ENCODE assay signal across 8 cellular contexts in genomic region chr19:38849746-38850230, GRCh38. TPM values are rescaled to one million over a fixed set of nuclear protein-coding genes. Genes with fewer than 3 reads are reported as not detected.
DNase-seq lines count a peak whose midpoint lies in the region; ATAC-seq and TF ChIP-seq lines count a peak whose summit lies in the region.

Gene HNRNPL, minus strand, starts transcription at chr19:38849986. Its CDS starts 20 bp downstream, at chr19:38849966.

- TF ChIP-seq CTCF in ascending aorta (IDR thresholded peaks at IDR 0.05), result peak; percentile 25 to 34 (median 31)

- peaks cover 27 to 29% of the 10 kb centered on the region in 2 donors for H3K36me3 ChIP-seq in ascending aorta

- H3K4me3 ChIP-seq in ascending aorta (peak within 1 kb of the TSS; percentile 81 to 98), iPS-18c (ENCODE audit: insufficient read depth, low read depth, low read length) (peak within 1 kb of the TSS; percentile 72)

- in situ Hi-C loops in SK-MEL-5 (cut with HindIII; ENCODE audit: low pct_unique_long_range_greater_than_20kb, low sequenced_read_pairs), result no loop called here

- no peaks in the 10 kb centered on the region for H3K27me3 ChIP-seq in ascending aorta

- no peak for DNase-seq in SK-MEL-5 (ENCODE audit: low read depth, low spot score)
- no peak for DNase-seq in ascending aorta (ENCODE audit: low spot score in 2 of 2)
- DNase-seq in stimulated activated CD4-positive, alpha-beta T cell treated with anti-CD3 and anti-CD28 coated beads, Interleukin-2, amount 100 ng/mL, for 24 hours, result peak; percentile 98 to 99
- DNase-seq in Kasumi-1 (lab: John Stamatoyannopoulos, UW), result no peak
- no peak for DNase-seq in central memory CD4-positive, alpha-beta T cell

- peaks cover 16 to 41% of the 10 kb centered on the region in 2 donors for H3K4me1 ChIP-seq in ascending aorta

- H3K27ac ChIP-seq in ascending aorta, result peak within 1 kb of the TSS; percentile 98 to 100

- ATAC-seq in GM18498 (IDR thresholded peaks at IDR 0.05; ENCODE audit: unreplicated experiment) (peak; percentile 58), HG02798 (IDR thresholded peaks at IDR 0.05; ENCODE audit: poor library complexity, unreplicated experiment) (peak; percentile 59)

- H3K9me3 ChIP-seq in ascending aorta (no peaks in the 10 kb centered on the region), iPS-18c (ENCODE audit: control insufficient read depth, insufficient read depth, low read length) (no peaks in the 10 kb centered on the region)

- intact Hi-C loops in ascending aorta (cut with DNase I), result loop anchor here (1.0 to 5.0 kb wide), 12 partner anchors 18 to 553 kb away; partner anchors contain the start of genes ACTN4, ECH1, EIF3K and FAM98C

RNA-seq across cellular contexts. Expression of gene HNRNPL, which starts in this region (rescaled TPM):
- total RNA-seq in SK-MEL-5 (2014; rRNA removed; shearing (Covaris generic)), result 225 and 255 TPM in 2 replicates
- polyA plus RNA-seq in SK-MEL-5 (2015; cell fraction: cytosol; rRNA removed), result 267 and 302 TPM in 2 replicates
- 279 and 303 TPM in 2 replicates for polyA plus RNA-seq in SK-MEL-5 (2015; cell fraction: nucleus; rRNA removed)
- total RNA-seq in ascending aorta, result 110 TPM

Comparison
In these comparisons a context has a peak if more than half of its experiments do, and no peak if none do; other contexts are left out.
1. DNase-seq: peak in stimulated activated CD4-positive, alpha-beta T cell treated with anti-CD3 and anti-CD28 coated beads, Interleukin-2, amount 100 ng/mL, for 24 hours (2 of 2); none in SK-MEL-5 (single experiment), ascending aorta (0 of 2), Kasumi-1 (0 of 2) and central memory CD4-positive, alpha-beta T cell (single experiment).